ENCODE assay signal across 9 cellular contexts in the genomic region with DNA sequence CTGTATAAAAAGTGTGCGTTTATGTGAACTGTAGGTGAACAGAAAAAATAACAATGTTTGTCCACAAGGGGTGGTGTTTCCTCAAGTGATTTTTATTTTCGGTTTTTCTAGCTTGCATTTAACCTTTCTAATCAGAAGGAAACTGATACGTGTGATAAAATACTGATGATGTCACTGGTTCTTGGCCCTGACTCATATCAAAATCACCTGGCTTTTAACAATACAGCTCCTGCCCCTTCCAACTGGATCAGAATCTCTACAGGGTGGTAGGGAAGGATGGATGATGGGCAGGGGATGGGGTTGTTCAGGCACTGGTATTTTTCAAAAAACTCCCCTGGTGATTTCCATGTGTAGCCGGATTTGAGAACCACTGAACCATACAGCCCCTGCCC. TPM values are rescaled to one million over a fixed set of nuclear protein-coding genes. Genes with fewer than 3 reads are reported as not detected.
DNase-seq lines count a peak whose midpoint lies in the region; ATAC-seq and TF ChIP-seq lines count a peak whose summit lies in the region.
"Had no signal": no experiment of that assay in that cellular context is flagged by ENCODE, and none has a peak within 500 bp of the region (broad histone marks: within the 10 kb centered on the region; RNA-seq: fewer than 3 reads in every experiment).

No MANE protein-coding gene starts in this region.

- POLR2A ChIA-PET in MCF 10A (lab: Yijun Ruan, JAX): interaction anchor here (0.6 to 3.1 kb wide), 7 partner anchors 9 to 126 kb away, joined by 3 to 18 read pairs (median 4); partner anchors contain the start of gene TYSND1

- H3K4me3 Mint-ChIP-seq in Calu3 (ENCODE audit: low read depth, unreplicated experiment) (no peak overlapping the region), MCF 10A (ENCODE audit: unreplicated experiment) (no peak overlapping the region), natural killer cell (no peak overlapping the region)
- H3K4me3 Mint-ChIP-seq: T-helper 1 cell treated with Interleukin-12 subunit alpha and Interleukin-12 subunit beta and Interleukin-4 antibody, amounts not matched to agents 30 μg/mL and 1 μg/mL, for 36 hours had no signal

- CTCF ChIA-PET in Calu3 (lab: Charles Lee): interaction anchor here (0.6 to 2.3 kb wide), 15 partner anchors 9 to 126 kb away, joined by 3 to 26 read pairs (median 4); partner anchors contain the start of genes PPA1 and TYSND1
- CTCF ChIA-PET in MCF 10A (lab: Yijun Ruan, JAX): interaction anchor here (0.6 to 1.6 kb wide), 15 partner anchors 10 to 116 kb away, joined by 3 to 11 read pairs (median 3); partner anchors contain the start of gene PPA1

- H3K9me3 Mint-ChIP-seq in Calu3 (ENCODE audit: low read depth, unreplicated experiment) (peaks cover 2% of the 10 kb centered on the region), MCF 10A (ENCODE audit: unreplicated experiment) (peaks cover 7% of the 10 kb centered on the region), natural killer cell (no peaks in the 10 kb centered on the region)

- H3K27ac Mint-ChIP-seq in Calu3 (ENCODE audit: unreplicated experiment) (no peak overlapping the region), MCF 10A (ENCODE audit: low read depth, unreplicated experiment) (no peak overlapping the region), natural killer cell (no peak overlapping the region)

- TF ChIP-seq CTCF in Calu3 (IDR thresholded peaks at IDR 0.05; ENCODE audit: unreplicated experiment) (peak; percentile 53), MCF 10A (IDR thresholded peaks at IDR 0.05; ENCODE audit: unreplicated experiment) (peak; percentile 28), natural killer cell (IDR thresholded peaks at IDR 0.05) (peak; percentile 61)

- H3K4me1 Mint-ChIP-seq in Calu3 (ENCODE audit: low read depth, unreplicated experiment): peaks cover 14% of the 10 kb centered on the region
- peaks cover 8% of the 10 kb centered on the region for H3K4me1 Mint-ChIP-seq in MCF 10A (ENCODE audit: insufficient read depth, unreplicated experiment)
- no peaks in the 10 kb centered on the region for H3K4me1 Mint-ChIP-seq in natural killer cell

- H3K27me3 Mint-ChIP-seq in Calu3 (ENCODE audit: unreplicated experiment) (no peaks in the 10 kb centered on the region), MCF 10A (ENCODE audit: insufficient read depth, unreplicated experiment) (no peaks in the 10 kb centered on the region), natural killer cell (ENCODE audit: low read depth in 2 of 2) (peaks cover 0 to 3% of the 10 kb centered on the region in 2 donors)

- no peaks in the 10 kb centered on the region for H3K36me3 Mint-ChIP-seq in Calu3 (ENCODE audit: insufficient read depth, unreplicated experiment)
- H3K36me3 Mint-ChIP-seq in MCF 10A (ENCODE audit: insufficient read depth, unreplicated experiment): no peaks in the 10 kb centered on the region
- H3K36me3 Mint-ChIP-seq in natural killer cell: no peaks in the 10 kb centered on the region

- peak; percentile 76 to 83 (median 82) for ATAC-seq in natural killer cell
- no peak for ATAC-seq in GM21526 (IDR thresholded peaks at IDR 0.05; ENCODE audit: low FRiP score, unreplicated experiment)

- intact Hi-C loops in Calu3 (cut with micrococcal nuclease; ENCODE audit: unreplicated experiment) (loop anchor here (5.0 kb wide), 1 partner anchor 59 kb away; no protein-coding TSS in a partner anchor), MCF 10A (cut with micrococcal nuclease) (no loop called here), natural killer cell (cut with micrococcal nuclease) (loop anchor here (5.0 to 10.0 kb wide), 2 partner anchors 51 to 92 kb away; no protein-coding TSS in a partner anchor)

- DNase-seq in Calu3: no peak
- DNase-seq in GM19240 (ENCODE audit: insufficient read length, low spot score): peak; percentile 51
- peak; percentile 40 for DNase-seq in Jurkat, Clone E6-1 (ENCODE audit: low read depth, low spot score)
- DNase-seq in MCF 10A (ENCODE audit: unreplicated experiment): peak; percentile 30
- no peak for DNase-seq in natural killer cell
- no peak for DNase-seq in D341Med (ENCODE audit: low spot score)
- no peak for DNase-seq in ureter (ENCODE audit: low spot score)

- BruUV-seq in Calu3 (replicated peaks; lab: Mats Ljungman, UMichigan) (no TSS peak), MCF 10A (replicated peaks; lab: Mats Ljungman, UMichigan) (no TSS peak)

- H3K4me3 ChIP-seq in Jurkat, Clone E6-1 (ENCODE audit: low read length): peak overlapping the region; percentile 11

RNA-seq across cellular contexts. Expression of gene NPFFR1, which starts 10.9 kb away (rescaled TPM):
- 0.20 and 0.24 TPM in 2 replicates for total RNA-seq in Calu3 (2022)
- not detected for polyA plus RNA-seq in Jurkat, Clone E6-1 (2012; ENCODE audit: insufficient read depth, insufficient read length)
- total RNA-seq in MCF 10A (2022): not detected in 2 replicates
- total RNA-seq in natural killer cell: under 1 TPM in 1 of 3 donors, not detected in 2; 0.05 TPM
- total RNA-seq in ureter: 0.05 TPM

RNA-seq across cellular contexts. Expression of gene PPA1, which starts 39.7 kb away (rescaled TPM):
- total RNA-seq in Calu3 (2022) (260 and 280 TPM in 2 replicates), MCF 10A (2022) (221 and 293 TPM in 2 replicates), natural killer cell (10 to 100 TPM; 17.0 to 26.5 (median 19.2) TPM), ureter (125 TPM)
- 302 TPM for polyA plus RNA-seq in Jurkat, Clone E6-1 (2012; ENCODE audit: insufficient read depth, insufficient read length)

Comparison
In these comparisons a context has a peak if more than half of its experiments do, and no peak if none do; other contexts are left out.
1. DNase-seq: peak in GM19240 (single experiment), Jurkat, Clone E6-1 (single experiment) and MCF 10A (single experiment); none in Calu3 (single experiment), natural killer cell (single experiment), D341Med (single experiment) and ureter (single experiment).
2. Peak in every context shown above with its lines, with median percentiles within 50 percentile points of each other: CTCF ChIP-seq.